32 cellular contexts compared by ENCODE assay signal in genomic region chr5:174733091-174733690, GRCh38. TPM values are rescaled to one million over a fixed set of nuclear protein-coding genes. Genes with fewer than 3 reads are reported as not detected.
A peak's percentile ranks its signal among the peaks of the same experiment; 100 is the strongest.
DNase-seq lines count a peak whose midpoint lies in the region; ATAC-seq and TF ChIP-seq lines count a peak whose summit lies in the region.
"Had no signal": no experiment of that assay in that cellular context is flagged by ENCODE, and none has a peak within 500 bp of the region (broad histone marks: within the 10 kb centered on the region; RNA-seq: fewer than 3 reads in every experiment).

No MANE protein-coding gene starts in this region.

- TF ChIP-seq CTCF in cardiac muscle cell (IDR thresholded peaks at IDR 0.05; ENCODE audit: low read depth, low read length) (no peak), hepatocyte (IDR thresholded peaks at IDR 0.05; ENCODE audit: poor library complexity) (no peak), nephron (IDR thresholded peaks at IDR 0.05; ENCODE audit: unreplicated experiment in 3 of 3) (no peak), adrenal gland (IDR thresholded peaks at IDR 0.05) (no peak)

- H3K4me3 Mint-ChIP-seq in nephron: peak overlapping the region; percentile 14 to 54 (median 49)
- H3K4me3 Mint-ChIP-seq: activated CD4-positive, alpha-beta T cell treated with anti-CD3 and anti-CD28 coated beads for 36 hours; activated CD8-positive, alpha-beta T cell treated with anti-CD3 and anti-CD28 coated beads for 36 hours; activated naive CD4-positive, alpha-beta T cell treated with anti-CD3 and anti-CD28 coated beads, Interleukin-2, amount 10 ng/mL, durations not matched to agents 7 days and 5 days; activated T-helper 17 cell treated with anti-CD3 and anti-CD28 coated beads, Interleukin-2, amount 50 U/mL, for 72 hours; naive B cell had no signal

- peak overlapping the region; percentile 18 for H3K27ac ChIP-seq in cardiac muscle cell
- H3K27ac ChIP-seq in hepatocyte: peak overlapping the region; percentile 79
- H3K27ac ChIP-seq in adrenal gland: no peak overlapping the region
- H3K27ac ChIP-seq: 22Rv1; BLaER1 treated with 17β-estradiol and CSF1 and Interleukin-3, amounts not matched to agents 10 nM and 100 nM; breast epithelium; GM23248; HL-60; sigmoid colon; tibial nerve had no signal

- H2AFZ ChIP-seq in hepatocyte: no peak overlapping the region
- H2AFZ ChIP-seq: GM23248 had no signal

- H3K4me1 Mint-ChIP-seq in nephron: peaks cover 49% of the 10 kb centered on the region
- H3K4me1 Mint-ChIP-seq: activated naive CD4-positive, alpha-beta T cell treated with anti-CD3 and anti-CD28 coated beads, Interleukin-2, amount 10 ng/mL, durations not matched to agents 7 days and 5 days; activated T-helper 17 cell treated with anti-CD3 and anti-CD28 coated beads, Interleukin-2, amount 50 U/mL, for 72 hours had no signal

- 53% methylated on average over 15 of the region's 15 CpGs for WGBS in hepatocyte (ENCODE audit: low lambda C conversion rate, missing lambda C conversion rate)
- 44 to 53% (median 49%) methylated on average over 13 to 15 of the region's 15 CpGs for WGBS in adrenal gland, 4 donors

- peaks cover 11% of the 10 kb centered on the region for H3K36me3 Mint-ChIP-seq in nephron (ENCODE audit: low read depth)

- peaks cover 4% of the 10 kb centered on the region for H4K20me1 ChIP-seq in hepatocyte (ENCODE audit: insufficient read depth, poor library complexity, severe bottlenecking)

- no peak for TF ChIP-seq POLR2A in adrenal gland (IDR thresholded peaks at IDR 0.05)

- H3K27me3 ChIP-seq in cardiac muscle cell (peaks cover 69% of the 10 kb centered on the region), hepatocyte (peaks cover 10% of the 10 kb centered on the region), adrenal gland (peaks cover 62% of the 10 kb centered on the region)

- H3K4me3 ChIP-seq in cardiac muscle cell (no peak overlapping the region), hepatocyte (no peak overlapping the region), adrenal gland (no peak overlapping the region)
- H3K4me3 ChIP-seq: BLaER1 treated with 17β-estradiol and CSF1 and Interleukin-3, amounts not matched to agents 10 nM and 100 nM; breast epithelium; GM23248; sigmoid colon; tibial nerve had no signal

- DNase-seq in cardiac muscle cell (ENCODE audit: low read depth in 1 of 2, low spot score in 1 of 2) (no peak), Right ventricle myocardium superior (no peak), hepatocyte (ENCODE audit: low spot score) (no peak), adrenal gland (no peak), left colon (no peak), superior temporal gyrus (ENCODE audit: extremely low spot score) (no peak)
- DNase-seq: activated CD4-positive, alpha-beta T cell treated with anti-CD3 and anti-CD28 coated beads for 36 hours; activated CD8-positive, alpha-beta T cell treated with anti-CD3 and anti-CD28 coated beads for 36 hours; activated naive CD4-positive, alpha-beta T cell treated with anti-CD3 and anti-CD28 coated beads, Interleukin-2, amount 10 ng/mL, durations not matched to agents 7 days and 5 days; amniotic stem cell; DMS79; effector memory CD4-positive, alpha-beta T cell; GM23248; hypothalamus; Karpas-422; left ventricle myocardium superior; midbrain; naive B cell; NCI-H1417 treated with DMSO at 0.1 percent for 48 hours; NCI-H2029 treated with DMSO at 0.1 percent for 48 hours; NCI-H524; sigmoid colon; stimulated activated CD4-positive, alpha-beta T cell treated with anti-CD3 and anti-CD28 coated beads, Interleukin-4, amount 100 ng/mL, for 1 hour had no signal

- peaks cover 47% of the 10 kb centered on the region for H3K4me1 ChIP-seq in cardiac muscle cell (ENCODE audit: low read depth)
- H3K4me1 ChIP-seq in hepatocyte (ENCODE audit: insufficient read depth): peaks cover 26% of the 10 kb centered on the region
- no peaks in the 10 kb centered on the region for H3K4me1 ChIP-seq in adrenal gland (replicated peaks in 1 of 2)
- H3K4me1 ChIP-seq: BLaER1 treated with 17β-estradiol and CSF1 and Interleukin-3, amounts not matched to agents 10 nM and 100 nM; breast epithelium had no signal

- intact Hi-C loops in Right ventricle myocardium superior (cut with DNase I) (no loop called here), adrenal gland (cut with DNase I) (no loop called here), left colon (cut with DNase I, micrococcal nuclease) (no loop called here)

- H3K9me3 ChIP-seq in cardiac muscle cell (ENCODE audit: low read depth) (no peaks in the 10 kb centered on the region), hepatocyte (ENCODE audit: low read depth) (no peaks in the 10 kb centered on the region), adrenal gland (replicated peaks in 1 of 3) (no peaks in the 10 kb centered on the region)
- H3K9me3 ChIP-seq: breast epithelium, sigmoid colon, tibial nerve had no signal

- no peak overlapping the region for H3K27ac Mint-ChIP-seq in nephron
- H3K27ac Mint-ChIP-seq: activated CD4-positive, alpha-beta T cell treated with anti-CD3 and anti-CD28 coated beads for 36 hours; activated CD8-positive, alpha-beta T cell treated with anti-CD3 and anti-CD28 coated beads for 36 hours; activated T-helper 17 cell treated with anti-CD3 and anti-CD28 coated beads, Interleukin-2, amount 50 U/mL, for 72 hours; naive B cell had no signal

- H3K27me3 Mint-ChIP-seq in nephron (ENCODE audit: low read depth): peaks cover 100% of the 10 kb centered on the region

- H3K9me3 Mint-ChIP-seq in nephron: no peaks in the 10 kb centered on the region
- H3K9me3 Mint-ChIP-seq: activated CD8-positive, alpha-beta T cell treated with anti-CD3 and anti-CD28 coated beads for 36 hours; activated naive CD4-positive, alpha-beta T cell treated with anti-CD3 and anti-CD28 coated beads, Interleukin-2, amount 10 ng/mL, durations not matched to agents 7 days and 5 days; activated T-helper 17 cell treated with anti-CD3 and anti-CD28 coated beads, Interleukin-2, amount 50 U/mL, for 72 hours had no signal

- ATAC-seq in Right ventricle myocardium superior (ENCODE audit: poor library complexity): no peak
- no peak for ATAC-seq in HG03159 (IDR thresholded peaks at IDR 0.05; ENCODE audit: unreplicated experiment)
- no peak for ATAC-seq in left colon
- ATAC-seq: activated CD4-positive, alpha-beta T cell treated with anti-CD3 and anti-CD28 coated beads for 36 hours; activated CD8-positive, alpha-beta T cell treated with anti-CD3 and anti-CD28 coated beads for 36 hours; activated T-helper 17 cell treated with anti-CD3 and anti-CD28 coated beads, Interleukin-2, amount 50 U/mL, for 72 hours; left ventricle myocardium superior had no signal

- peaks cover 35% of the 10 kb centered on the region for H3K79me2 ChIP-seq in hepatocyte

- peak overlapping the region; percentile 72 for H3K4me2 ChIP-seq in hepatocyte
- H3K4me2 ChIP-seq: BLaER1 treated with 17β-estradiol and CSF1 and Interleukin-3, amounts not matched to agents 10 nM and 100 nM had no signal

- peaks cover 13% of the 10 kb centered on the region for H3K36me3 ChIP-seq in cardiac muscle cell
- no peaks in the 10 kb centered on the region for H3K36me3 ChIP-seq in hepatocyte (replicated peaks; ENCODE audit: insufficient read depth, low read depth)
- no peaks in the 10 kb centered on the region for H3K36me3 ChIP-seq in adrenal gland (replicated peaks in 1 of 2)
- H3K36me3 ChIP-seq: BLaER1 treated with 17β-estradiol and CSF1 and Interleukin-3, amounts not matched to agents 10 nM and 100 nM; breast epithelium; tibial nerve had no signal

- no peaks in the 10 kb centered on the region for H3K9me2 ChIP-seq in hepatocyte (replicated peaks; ENCODE audit: insufficient read depth)

RNA-seq across cellular contexts. Expression of gene MSX2, which starts 8.8 kb away (rescaled TPM):
- total RNA-seq in cardiac muscle cell: 104 and 125 TPM in 2 replicates
- 91.8 and 123 TPM in 2 replicates for polyA plus RNA-seq in cardiac muscle cell
- total RNA-seq in Right ventricle myocardium superior: 1.2 TPM
- total RNA-seq in hepatocyte: 20.7 and 28.8 TPM in 2 replicates
- 28.4 and 31.5 TPM in 2 replicates for polyA plus RNA-seq in hepatocyte
- total RNA-seq in adrenal gland: 1 to 10 TPM in 2 of 8 donors, under 1 TPM in 5, not detected in 1; 0.39 to 1.3 (median 0.60) TPM
- under 1 TPM; 0.24 to 0.34 (median 0.32) TPM for polyA plus RNA-seq in adrenal gland
- total RNA-seq in left colon: under 1 TPM; 0.40 to 0.81 TPM
- total RNA-seq: activated CD4-positive, alpha-beta T cell treated with anti-CD3 and anti-CD28 coated beads for 36 hours; activated CD8-positive, alpha-beta T cell treated with anti-CD3 and anti-CD28 coated beads for 36 hours; activated T-helper 17 cell treated with anti-CD3 and anti-CD28 coated beads, Interleukin-2, amount 50 U/mL, for 72 hours; T-helper 2 cell treated with Interferon-gamma antibody and Interleukin-4, amounts not matched to agents 100 ng/mL and 5 ng/mL, for 36 hours had no signal

Comparison
In these comparisons a context has a peak if more than half of its experiments do, and no peak if none do; other contexts are left out.
1. H3K27ac ChIP-seq: peak in cardiac muscle cell (single experiment) and hepatocyte (single experiment); none in adrenal gland (0 of 5).